In genomic region chr5:73672130-73672529, GRCh38 we compare ENCODE assay signal across 23 cellular contexts. TPM values are rescaled to one million over a fixed set of nuclear protein-coding genes. Genes with fewer than 3 reads are reported as not detected.
"Had no signal": no experiment of that assay in that cellular context is flagged by ENCODE, and none has a peak within 500 bp of the region (broad histone marks: within the 10 kb centered on the region; RNA-seq: fewer than 3 reads in every experiment).

No MANE protein-coding gene starts in this region.

- H3K4me3 ChIP-seq: adrenal gland, ascending aorta, colonic mucosa, dorsolateral prefrontal cortex, spleen, upper lobe of left lung had no signal

- H3K36me3 ChIP-seq: adrenal gland, ascending aorta, colonic mucosa, spleen, upper lobe of left lung had no signal

- H3K27me3 ChIP-seq: adrenal gland, ascending aorta, colonic mucosa, spleen, upper lobe of left lung had no signal

- FAIRE-seq: islet of Langerhans had no signal

- H3K27ac ChIP-seq: colonic mucosa, dorsolateral prefrontal cortex, upper lobe of left lung had no signal

- ATAC-seq: activated T-cell treated with anti-CD3 and anti-CD28 coated beads, Interleukin-2, amount 50 U/mL, for 4 hours; left cardiac atrium; natural killer cell had no signal

- H3K9me3 ChIP-seq: adrenal gland, ascending aorta, colonic mucosa, spleen, upper lobe of left lung had no signal

- DNase-seq: activated CD4-positive, alpha-beta T cell treated with anti-CD3 and anti-CD28 coated beads for 4 hours; activated CD4-positive, alpha-beta T cell treated with anti-CD3 and anti-CD28 coated beads, Interleukin-2, amount 50 U/mL, for 48 hours; activated CD4-positive, CD25-positive, alpha-beta regulatory T cell; activated CD8-positive, alpha-beta memory T cell treated with anti-CD3 and anti-CD28 coated beads, Interleukin-2, amount 50 U/mL, for 48 hours; activated naive CD4-positive, alpha-beta T cell; activated T-cell treated with anti-CD3 and anti-CD28 coated beads, Interleukin-2, amount 50 U/mL, for 4 hours; adrenal gland; colonic mucosa; dorsolateral prefrontal cortex; foreskin melanocyte; hippocampal formation; left cardiac atrium; midbrain; natural killer cell; retina; spleen; stimulated activated CD4-positive, alpha-beta T cell treated with anti-CD3 and anti-CD28 coated beads, Interleukin-4, amount 100 ng/mL, for 24 hours; stimulated activated naive CD4-positive, alpha-beta T cell treated with Interleukin-2 at 50 U/mL for 16 hours; T-helper 1 cell; upper lobe of left lung had no signal

RNA-seq across cellular contexts. Expression of gene ARHGEF28, which starts 46.1 kb away (rescaled TPM):
- total RNA-seq: activated CD8-positive, alpha-beta memory T cell treated with anti-CD3 and anti-CD28 coated beads for 36 hours had no signal
